15 cellular contexts compared by ENCODE assay signal in genomic region chr1:65371544-65371943, GRCh38. TPM values are rescaled to one million over a fixed set of nuclear protein-coding genes. Genes with fewer than 3 reads are reported as not detected.
A peak's percentile ranks its signal among the peaks of the same experiment; 100 is the strongest.
DNase-seq lines count a peak whose midpoint lies in the region; ATAC-seq and TF ChIP-seq lines count a peak whose summit lies in the region.
"Had no signal": no experiment of that assay in that cellular context is flagged by ENCODE, and none has a peak within 500 bp of the region (broad histone marks: within the 10 kb centered on the region; RNA-seq: fewer than 3 reads in every experiment).

No MANE protein-coding gene starts in this region.

- ATAC-seq in GM21737 (IDR thresholded peaks at IDR 0.05; ENCODE audit: unreplicated experiment): no peak
- ATAC-seq: HCT116, HepG2 had no signal

- H3K27ac ChIP-seq in temporal lobe (ENCODE audit: low read depth, low read length): peak overlapping the region; percentile 50
- H3K27ac ChIP-seq: BLaER1 had no signal

- CTCF ChIA-PET in GM10248 (lab: Yijun Ruan, JAX): interaction anchor here (1.0 to 1.8 kb wide), 4 partner anchors 10 to 27 kb away, joined by 3 to 7 read pairs (median 4); no protein-coding TSS in a partner anchor

- DNase-seq in NCI-H748 (lab: John Stamatoyannopoulos, UW; ENCODE audit: unreplicated experiment) (peak; percentile 52), NCI-H748 treated with DMSO at 0.1 percent for 48 hours (lab: John Stamatoyannopoulos, UW) (no peak), NCI-H1105 (lab: John Stamatoyannopoulos, UW) (peak; percentile 34), cerebellum (ENCODE audit: low spot score) (peak; percentile 14), GM10248 (ENCODE audit: extremely low spot score) (no peak)
- DNase-seq: 8988T; AML-193; Calu3; CD4-positive, CD25-positive, alpha-beta regulatory T cell; DMS 273 treated with DMSO at 0.1 percent for 48 hours had no signal

- POLR2A ChIA-PET in GM10248 (lab: Yijun Ruan, JAX): no interaction called here

- TF ChIP-seq CTCF in GM10248 (IDR thresholded peaks at IDR 0.05; ENCODE audit: control extremely low read depth, extremely low read depth, low read depth, missing control alignments): no peak

RNA-seq across cellular contexts. Expression of gene LEPR, which starts 48.9 kb away (rescaled TPM):
- total RNA-seq in cerebellum (13.2 TPM), temporal lobe (14.0 TPM)

RNA-seq across cellular contexts. Expression of gene LEPROT, which starts 48.9 kb away (rescaled TPM):
- total RNA-seq in cerebellum (46.9 TPM), temporal lobe (23.8 TPM)

Comparison
In these comparisons a context has a peak if more than half of its experiments do, and no peak if none do; other contexts are left out.
1. DNase-seq: peak in NCI-H748 (single experiment), NCI-H1105 (single experiment) and cerebellum (single experiment); none in NCI-H748 treated with DMSO at 0.1 percent for 48 hours (single experiment) and GM10248 (single experiment).